Comparison of ENCODE assay signal across 12 cellular contexts in the genomic region with DNA sequence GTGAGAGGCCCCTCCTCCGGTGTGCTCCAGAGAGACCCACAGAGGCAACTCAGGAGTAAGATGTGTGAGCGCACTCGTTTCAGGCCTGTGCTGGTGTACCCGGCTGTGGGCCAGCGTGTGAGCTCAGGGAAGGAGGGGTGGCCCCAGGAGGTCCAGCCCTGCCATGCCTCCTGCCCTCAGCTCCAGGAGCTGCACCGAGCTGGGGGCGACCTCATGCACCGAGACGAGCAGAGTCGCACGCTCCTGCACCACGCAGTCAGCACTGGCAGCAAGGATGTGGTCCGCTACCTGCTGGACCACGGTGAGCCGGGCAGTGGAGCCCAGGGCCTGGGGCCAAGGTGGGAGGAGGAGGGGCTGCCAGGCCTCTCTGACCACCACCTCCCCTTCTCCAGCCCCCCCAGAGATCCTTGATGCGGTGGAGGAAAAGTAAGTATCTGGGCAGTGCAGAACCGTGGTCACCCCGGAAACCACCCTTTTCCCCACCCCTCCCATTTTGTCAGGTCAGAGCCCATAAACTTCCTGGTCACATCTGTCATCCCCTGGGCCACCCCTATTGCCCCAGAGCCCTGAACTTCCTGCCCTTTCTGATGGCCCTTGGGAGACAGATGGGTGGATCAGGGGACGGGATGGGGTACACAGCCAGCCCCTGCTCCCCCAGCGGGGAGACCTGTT. TPM values are rescaled to one million over a fixed set of nuclear protein-coding genes. Genes with fewer than 3 reads are reported as not detected.
DNase-seq lines count a peak whose midpoint lies in the region; ATAC-seq and TF ChIP-seq lines count a peak whose summit lies in the region.
"Had no signal": no experiment of that assay in that cellular context is flagged by ENCODE, and none has a peak within 500 bp of the region (broad histone marks: within the 10 kb centered on the region; RNA-seq: fewer than 3 reads in every experiment).

No MANE protein-coding gene starts in this region.

- no peaks in the 10 kb centered on the region for H3K4me1 Mint-ChIP-seq in MCF 10A (ENCODE audit: insufficient read depth, unreplicated experiment)
- H3K4me1 Mint-ChIP-seq in activated CD4-positive, alpha-beta memory T cell treated with anti-CD3 and anti-CD28 coated beads for 36 hours (ENCODE audit: low read depth): peaks cover 7% of the 10 kb centered on the region

- H3K27ac Mint-ChIP-seq in MCF 10A (ENCODE audit: low read depth, unreplicated experiment): no peak overlapping the region
- H3K27ac Mint-ChIP-seq in activated CD4-positive, alpha-beta memory T cell treated with anti-CD3 and anti-CD28 coated beads for 36 hours: peak overlapping the region; percentile 28
- H3K27ac Mint-ChIP-seq: HFFc6; stimulated activated memory B cell treated with anti-CD40 and anti-IgM and Interleukin-4, amounts not matched to agents 10 μg/mL and 1 μg/mL and 100 μg/mL, for 72 hours had no signal

- no peak overlapping the region for H3K4me3 Mint-ChIP-seq in MCF 10A (ENCODE audit: unreplicated experiment)
- H3K4me3 Mint-ChIP-seq in activated CD4-positive, alpha-beta memory T cell treated with anti-CD3 and anti-CD28 coated beads for 36 hours: no peak overlapping the region
- H3K4me3 Mint-ChIP-seq: HFFc6; natural killer cell treated with Interleukin-12 subunit alpha and Interleukin-12 subunit beta and Interleukin-15 and Interleukin-18, amount 100 ng/mL, for 72 hours had no signal

- no peaks in the 10 kb centered on the region for H3K9me3 Mint-ChIP-seq in MCF 10A (ENCODE audit: unreplicated experiment)
- H3K9me3 Mint-ChIP-seq in activated CD4-positive, alpha-beta memory T cell treated with anti-CD3 and anti-CD28 coated beads for 36 hours: no peaks in the 10 kb centered on the region
- H3K9me3 Mint-ChIP-seq: HFFc6; natural killer cell treated with Interleukin-12 subunit alpha and Interleukin-12 subunit beta and Interleukin-15 and Interleukin-18, amount 100 ng/mL, for 72 hours; stimulated activated memory B cell treated with anti-CD40 and anti-IgM and Interleukin-4, amounts not matched to agents 10 μg/mL and 1 μg/mL and 100 μg/mL, for 72 hours had no signal

- peaks cover 0 to 5% of the 10 kb centered on the region in 2 donors for H3K4me1 ChIP-seq in breast epithelium
- peaks cover 10% of the 10 kb centered on the region for H3K4me1 ChIP-seq in lower lobe of right lung
- peaks cover 33% of the 10 kb centered on the region for H3K4me1 ChIP-seq in suprapubic skin

- H3K27me3 ChIP-seq in breast epithelium (no peaks in the 10 kb centered on the region), lower lobe of right lung (ENCODE audit: low read depth) (no peaks in the 10 kb centered on the region), suprapubic skin (no peaks in the 10 kb centered on the region)

- CTCF ChIA-PET in MCF 10A (lab: Yijun Ruan, JAX): interaction anchor here (0.6 to 3.8 kb wide), 4 partner anchors 10 to 296 kb away, joined by 3 to 21 read pairs (median 6); no protein-coding TSS in a partner anchor
- CTCF ChIA-PET in activated CD4-positive, alpha-beta memory T cell treated with anti-CD3 and anti-CD28 coated beads for 36 hours (lab: Charles Lee): interaction anchor here (0.8 to 2.8 kb wide), 5 partner anchors 9 to 27 kb away, joined by 3 to 17 read pairs (median 4); no protein-coding TSS in a partner anchor

- no peak for TF ChIP-seq CTCF in breast epithelium (IDR thresholded peaks at IDR 0.05)
- no peak for TF ChIP-seq CTCF in MCF 10A (IDR thresholded peaks at IDR 0.05; ENCODE audit: unreplicated experiment)
- TF ChIP-seq CTCF in lower lobe of right lung (IDR thresholded peaks at IDR 0.05): no peak
- no peak for TF ChIP-seq CTCF in suprapubic skin (IDR thresholded peaks at IDR 0.05)

- H3K27ac ChIP-seq in breast epithelium (peak overlapping the region; percentile 95 to 96), lower lobe of right lung (peak overlapping the region; percentile 76), suprapubic skin (peak overlapping the region; percentile 79)

- peaks cover 27% of the 10 kb centered on the region for H3K36me3 Mint-ChIP-seq in MCF 10A (ENCODE audit: insufficient read depth, unreplicated experiment)
- peaks cover 28% of the 10 kb centered on the region for H3K36me3 Mint-ChIP-seq in activated CD4-positive, alpha-beta memory T cell treated with anti-CD3 and anti-CD28 coated beads for 36 hours
- H3K36me3 Mint-ChIP-seq: natural killer cell treated with Interleukin-12 subunit alpha and Interleukin-12 subunit beta and Interleukin-15 and Interleukin-18, amount 100 ng/mL, for 72 hours had no signal

- intact Hi-C loops in breast epithelium (cut with DNase I; ENCODE audit: low total_unique reads): no loop called here
- intact Hi-C loops in MCF 10A (cut with micrococcal nuclease): no loop called here
- intact Hi-C loops in activated CD4-positive, alpha-beta memory T cell treated with anti-CD3 and anti-CD28 coated beads for 36 hours (cut with micrococcal nuclease): no loop called here
- intact Hi-C loops in lower lobe of right lung (cut with DNase I): no loop called here

- peaks cover 5% of the 10 kb centered on the region for H3K36me3 ChIP-seq in breast epithelium
- peaks cover 34% of the 10 kb centered on the region for H3K36me3 ChIP-seq in lower lobe of right lung
- peaks cover 49% of the 10 kb centered on the region for H3K36me3 ChIP-seq in suprapubic skin

- no peaks in the 10 kb centered on the region for H3K9me3 ChIP-seq in breast epithelium
- no peaks in the 10 kb centered on the region for H3K9me3 ChIP-seq in lower lobe of right lung
- H3K9me3 ChIP-seq in suprapubic skin: no peaks in the 10 kb centered on the region

- WGBS in suprapubic skin: 71% methylated on average over 9 of the region's 20 CpGs

- TF ChIP-seq POLR2A in breast epithelium (IDR thresholded peaks at IDR 0.05) (no peak), suprapubic skin (IDR thresholded peaks at IDR 0.05) (no peak)

- no TSS peak for BruUV-seq in MCF 10A (replicated peaks; lab: Mats Ljungman, UMichigan)

- H3K4me3 ChIP-seq in breast epithelium: no peak overlapping the region
- no peak overlapping the region for H3K4me3 ChIP-seq in lower lobe of right lung
- H3K4me3 ChIP-seq in suprapubic skin: no peak overlapping the region

- POLR2A ChIA-PET in MCF 10A (lab: Yijun Ruan, JAX): no interaction called here
- POLR2A ChIA-PET in activated CD4-positive, alpha-beta memory T cell treated with anti-CD3 and anti-CD28 coated beads for 36 hours (lab: Charles Lee): no interaction called here

- no peaks in the 10 kb centered on the region for H3K27me3 Mint-ChIP-seq in MCF 10A (ENCODE audit: insufficient read depth, unreplicated experiment)
- peaks cover 9% of the 10 kb centered on the region for H3K27me3 Mint-ChIP-seq in activated CD4-positive, alpha-beta memory T cell treated with anti-CD3 and anti-CD28 coated beads for 36 hours

- no peak for ATAC-seq in lower lobe of right lung
- ATAC-seq: stimulated activated memory B cell treated with anti-CD40 and anti-IgM and Interleukin-4, amounts not matched to agents 10 μg/mL and 1 μg/mL and 100 μg/mL, for 72 hours had no signal

- TF ChIP-seq EP300 in suprapubic skin (IDR thresholded peaks at IDR 0.05): no peak

- DNase-seq in breast epithelium (ENCODE audit: low spot score in 2 of 2): no peak
- DNase-seq in MCF 10A (ENCODE audit: unreplicated experiment): no peak
- DNase-seq in activated CD4-positive, alpha-beta memory T cell treated with anti-CD3 and anti-CD28 coated beads for 36 hours: no peak
- no peak for DNase-seq in lower lobe of right lung
- no peak for DNase-seq in suprapubic skin (ENCODE audit: low spot score in 2 of 2)
- no peak for DNase-seq in GF-D8 (lab: John Stamatoyannopoulos, UW)
- DNase-seq in activated gamma-delta T cell treated with Interleukin-2 at 50 U/mL for 16 hours: no peak
- no peak for DNase-seq in SHP77 (lab: John Stamatoyannopoulos, UW)
- DNase-seq: activated CD4-positive, alpha-beta T cell treated with anti-CD3 and anti-CD28 coated beads, Interleukin-2, amount 50 U/mL, for 1 hour; HFFc6 had no signal

RNA-seq across cellular contexts. Expression of gene MDK, which starts 2.5 kb away (rescaled TPM):
- 100 to 1,000 TPM in 1 of 3 donors, 10 to 100 TPM in 2; 20.5 to 115 (median 54.7) TPM for total RNA-seq in breast epithelium
- total RNA-seq in MCF 10A (2022): 0.49 and 1.8 TPM in 2 replicates
- 1 to 10 TPM; 5.9 to 7.0 TPM for total RNA-seq in activated CD4-positive, alpha-beta memory T cell treated with anti-CD3 and anti-CD28 coated beads for 36 hours
- total RNA-seq in lower lobe of right lung: 26.1 TPM
- total RNA-seq in suprapubic skin: 10 to 100 TPM in 3 of 4 donors, 1 to 10 TPM in 1; 9.1 to 22.6 (median 13.9) TPM

RNA-seq across cellular contexts. Expression of gene CHRM4, which starts 12.6 kb away (rescaled TPM):
- total RNA-seq in breast epithelium: 1 to 10 TPM in 1 of 3 donors, under 1 TPM in 1, not detected in 1; 0.66 to 1.1 TPM
- total RNA-seq in MCF 10A (2022): not detected in 2 replicates
- not detected for total RNA-seq in activated CD4-positive, alpha-beta memory T cell treated with anti-CD3 and anti-CD28 coated beads for 36 hours
- not detected for total RNA-seq in lower lobe of right lung
- 1 to 10 TPM in 3 of 4 donors, under 1 TPM in 1; 0.80 to 3.0 (median 2.6) TPM for total RNA-seq in suprapubic skin
- total RNA-seq: HFFc6 had no signal

RNA-seq across cellular contexts. Expression of gene DGKZ, which starts 31.7 kb away (rescaled TPM):
- total RNA-seq in breast epithelium (10 to 100 TPM; 42.3 to 46.5 (median 46.2) TPM), MCF 10A (2022) (52.8 and 57.9 TPM in 2 replicates), lower lobe of right lung (55.3 TPM), suprapubic skin (10 to 100 TPM; 60.5 to 91.0 (median 73.4) TPM)
- total RNA-seq in activated CD4-positive, alpha-beta memory T cell treated with anti-CD3 and anti-CD28 coated beads for 36 hours: 10 to 100 TPM; 85.3 to 88.7 TPM
